In genomic region chr3:11643212-11644087, GRCh38 we compare ENCODE assay signal across 8 cellular contexts. TPM values are rescaled to one million over a fixed set of nuclear protein-coding genes. Genes with fewer than 3 reads are reported as not detected.
DNase-seq lines count a peak whose midpoint lies in the region; ATAC-seq and TF ChIP-seq lines count a peak whose summit lies in the region.

A gene with protein sequence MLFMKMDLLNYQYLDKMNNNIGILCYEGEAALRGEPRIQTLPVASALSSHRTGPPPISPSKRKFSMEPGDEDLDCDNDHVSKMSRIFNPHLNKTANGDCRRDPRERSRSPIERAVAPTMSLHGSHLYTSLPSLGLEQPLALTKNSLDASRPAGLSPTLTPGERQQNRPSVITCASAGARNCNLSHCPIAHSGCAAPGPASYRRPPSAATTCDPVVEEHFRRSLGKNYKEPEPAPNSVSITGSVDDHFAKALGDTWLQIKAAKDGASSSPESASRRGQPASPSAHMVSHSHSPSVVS (minus strand): TSS chr3:11643915. CDS start chr3:11643518, 397 bp downstream.

- H3K9me3 ChIP-seq in stomach, result no peaks in the 10 kb centered on the region

- peak; percentile 67 for ATAC-seq in GM21723 (IDR thresholded peaks at IDR 0.05; ENCODE audit: unreplicated experiment)

- 0 to 1% (median 0%) methylated on average over 37 to 42 of the region's 42 CpGs for WGBS in stomach, 5 donors

- no peak for TF ChIP-seq CTCF in foreskin fibroblast (IDR thresholded peaks at IDR 0.05; ENCODE audit: low read depth, low read length)
- no peak for TF ChIP-seq CTCF in neural crest cell (conservative IDR thresholded peaks at IDR 0.05)
- TF ChIP-seq CTCF in stomach (IDR thresholded peaks at IDR 0.05), result no peak

- no peaks in the 10 kb centered on the region for H3K9me3 Mint-ChIP-seq in neural crest cell

- H3K4me1 Mint-ChIP-seq in neural crest cell, result peaks cover 39% of the 10 kb centered on the region

- no peaks in the 10 kb centered on the region for H3K36me3 Mint-ChIP-seq in neural crest cell (ENCODE audit: low read depth)

- no peaks in the 10 kb centered on the region for H3K27me3 ChIP-seq in stomach

- no peak for TF ChIP-seq EP300 in stomach (IDR thresholded peaks at IDR 0.05)

- no peaks in the 10 kb centered on the region for H3K36me3 ChIP-seq in stomach

- DNase-seq in DMS53 treated with DMSO at 0.1 percent for 48 hours (lab: John Stamatoyannopoulos, UW; ENCODE audit: unreplicated experiment) (peak; percentile 17), KG1 (lab: John Stamatoyannopoulos, UW) (peak; percentile 83), SIG-M5 (lab: John Stamatoyannopoulos, UW) (peak; percentile 82), activated gamma-delta T cell treated with Interleukin-2 at 50 U/mL for 16 hours (peak; percentile 56), foreskin fibroblast (peak; percentile 83 to 94), neural crest cell (ENCODE audit: low read depth, low spot score) (peak; percentile 80), stomach (peak; percentile 87)

- peaks cover 26 to 44% (median 36%) of the 10 kb centered on the region in 4 donors for H3K4me1 ChIP-seq in stomach

- H3K27ac ChIP-seq in stomach, result peak within 1 kb of the TSS; percentile 84 to 95 (median 91)

- H3K4me3 Mint-ChIP-seq in neural crest cell, result peak within 1 kb of the TSS; percentile 99

- H3K4me3 ChIP-seq in foreskin fibroblast (ENCODE audit: low read depth in 1 of 2, low read length in 2 of 2) (peak within 1 kb of the TSS; percentile 78 to 82), stomach (peak within 1 kb of the TSS; percentile 51 to 63 (median 58))

- intact Hi-C loops in stomach (cut with DNase I; ENCODE audit: low total_unique reads), result no loop called here

- no peaks in the 10 kb centered on the region for H3K27me3 Mint-ChIP-seq in neural crest cell (ENCODE audit: low read depth)

- peak in 1 of 4 donors; percentile 11 for TF ChIP-seq POLR2A in stomach (IDR thresholded peaks at IDR 0.05)

- peak within 1 kb of the TSS; percentile 100 for H3K27ac Mint-ChIP-seq in neural crest cell (ENCODE audit: unreplicated experiment)

RNA-seq across cellular contexts. Expression of the gene that starts here (rescaled TPM):
- 82.8 and 90.2 TPM in 2 replicates for total RNA-seq in neural crest cell
- 100 to 1,000 TPM in 2 of 5 donors, 10 to 100 TPM in 3; 15.2 to 147 (median 53.8) TPM for total RNA-seq in stomach
- 10 to 100 TPM; 18.9 to 33.9 (median 26.0) TPM for polyA plus RNA-seq in stomach

Comparison
In these comparisons a context has a peak if more than half of its experiments do, and no peak if none do; other contexts are left out.
1. Peak in every context shown above with its lines: DNase-seq, ATAC-seq, H3K4me3 ChIP-seq and H3K27ac ChIP-seq.
2. DNase-seq: peak in every context shown above with its lines; median percentile 88 in foreskin fibroblast; 87 in stomach; 83 in KG1; 82 in SIG-M5; 80 in neural crest cell; 56 in activated gamma-delta T cell treated with Interleukin-2 at 50 U/mL for 16 hours; 17 in DMS53 treated with DMSO at 0.1 percent for 48 hours.